8 cellular contexts compared by ENCODE assay signal in the genomic region with DNA sequence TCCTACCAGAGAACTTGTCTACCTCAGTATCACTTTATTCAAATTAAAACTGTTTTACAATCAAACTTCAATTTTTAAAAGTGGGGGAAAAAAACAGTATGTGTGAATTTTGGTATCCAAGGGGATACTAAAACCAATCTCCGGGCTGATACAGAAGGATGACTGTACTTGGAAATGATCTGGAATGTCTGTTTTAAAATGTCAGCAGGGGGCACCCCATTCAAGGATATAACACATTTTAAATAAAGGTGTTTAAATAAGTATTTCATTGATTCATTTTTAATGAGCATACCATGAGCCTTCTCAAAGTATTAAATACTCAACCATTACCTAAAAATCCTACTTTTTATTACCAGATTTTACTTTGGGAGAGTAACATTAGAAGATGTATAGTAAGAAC.
A peak's percentile ranks its signal among the peaks of the same experiment; 100 is the strongest.
DNase-seq lines count a peak whose midpoint lies in the region; ATAC-seq, FAIRE-seq and TF ChIP-seq lines count a peak whose summit lies in the region.
"Had no signal": no experiment of that assay in that cellular context is flagged by ENCODE, and none has a peak within 500 bp of the region (broad histone marks: within the 10 kb centered on the region; RNA-seq: fewer than 3 reads in every experiment).

No MANE protein-coding gene starts in this region.

- ATAC-seq in upper lobe of left lung (ENCODE audit: low FRiP score in 2 of 2) = no peak

- peaks cover 0 to 5% (median 0%) of the 10 kb centered on the region in 4 donors for H3K36me3 ChIP-seq in upper lobe of left lung

- H3K9me3 ChIP-seq in upper lobe of left lung = no peaks in the 10 kb centered on the region

- TF ChIP-seq CTCF in VCaP (conservative IDR thresholded peaks at IDR 0.05) (peak; percentile 64), upper lobe of left lung (IDR thresholded peaks at IDR 0.05) (peak in 5 of 6 experiments; percentile 35 to 48 (median 46))

- peaks cover 14 to 33% (median 25%) of the 10 kb centered on the region in 3 donors for H3K36me3 Mint-ChIP-seq in immature natural killer cell

- H3K4me1 Mint-ChIP-seq in immature natural killer cell = no peaks in the 10 kb centered on the region
- H3K4me1 Mint-ChIP-seq: activated B cell treated with CpG ODN at 0.5 μM for 24 hours had no signal

- peak; percentile 20 for DNase-seq in Daoy (ENCODE audit: low read depth)
- DNase-seq in HTR-8/SVneo (ENCODE audit: insufficient read length, low spot score) = peak; percentile 15
- DNase-seq in immature natural killer cell = peak; percentile 7 to 29 (median 9)
- DNase-seq in upper lobe of left lung = no peak
- no peak for DNase-seq in DMS153 treated with DMSO at 0.1 percent for 48 hours (lab: John Stamatoyannopoulos, UW; ENCODE audit: unreplicated experiment)
- no peak for DNase-seq in NCI-H1092 (lab: John Stamatoyannopoulos, UW)
- DNase-seq: activated B cell treated with CpG ODN at 0.5 μM for 24 hours had no signal

- no peak for TF ChIP-seq EP300 in upper lobe of left lung (IDR thresholded peaks at IDR 0.05)

- 26 to 31% methylated on average over 1 of the region's 1 CpG for WGBS in upper lobe of left lung, 2 donors

- peaks cover 0 to 4% (median 0%) of the 10 kb centered on the region in 4 donors for H3K4me1 ChIP-seq in upper lobe of left lung

- no peak for TF ChIP-seq POLR2A in upper lobe of left lung (IDR thresholded peaks at IDR 0.05)

- no peaks in the 10 kb centered on the region for H3K27me3 ChIP-seq in upper lobe of left lung

- peaks cover 0 to 2% (median 0%) of the 10 kb centered on the region in 3 donors for H3K27me3 Mint-ChIP-seq in immature natural killer cell (ENCODE audit: low read depth in 3 of 3)
- H3K27me3 Mint-ChIP-seq: activated B cell treated with CpG ODN at 0.5 μM for 24 hours had no signal

- peaks cover 0 to 7% (median 1%) of the 10 kb centered on the region in 6 donors for H3K9me3 Mint-ChIP-seq in immature natural killer cell

- H3K4me3 Mint-ChIP-seq in immature natural killer cell = no peak overlapping the region
- H3K4me3 Mint-ChIP-seq: activated B cell treated with CpG ODN at 0.5 μM for 24 hours had no signal

- FAIRE-seq in HTR-8/SVneo (lab: Jason Lieb, UNC) = no peak

- H3K27ac ChIP-seq in VCaP (no peak overlapping the region), upper lobe of left lung (no peak overlapping the region)

- no peak overlapping the region for H3K27ac Mint-ChIP-seq in immature natural killer cell
- H3K27ac Mint-ChIP-seq: activated B cell treated with CpG ODN at 0.5 μM for 24 hours had no signal

- H3K4me3 ChIP-seq in upper lobe of left lung = no peak overlapping the region

Comparison
In these comparisons a context has a peak if more than half of its experiments do, and no peak if none do; other contexts are left out.
1. DNase-seq: peak in Daoy (single experiment), HTR-8/SVneo (single experiment) and immature natural killer cell (3 of 3); none in upper lobe of left lung (0 of 2), DMS153 treated with DMSO at 0.1 percent for 48 hours (single experiment) and NCI-H1092 (single experiment).